In genomic region chr1:228635304-228635703, GRCh38 we compare ENCODE assay signal across 8 cellular contexts.
DNase-seq lines count a peak whose midpoint lies in the region; ATAC-seq, FAIRE-seq and TF ChIP-seq lines count a peak whose summit lies in the region.
"Not testable (repeated sequence)": the region's sequence is repeated elsewhere in the genome, so short reads cannot be mapped to it uniquely, and the experiment has no call there.

No MANE protein-coding gene starts in this region.

- intact Hi-C loops in endothelial cell of umbilical vein (cut with micrococcal nuclease); psoas muscle (cut with DNase I): not testable (repeated sequence)

- not testable (repeated sequence) for H3K4me3 Mint-ChIP-seq in CD8-positive, alpha-beta memory T cell

- not testable (repeated sequence) for H3K9me1 ChIP-seq in endothelial cell of umbilical vein (replicated peaks; ENCODE audit: control insufficient read depth, extremely low read depth, insufficient read depth, low read length)

- H3K9me3 Mint-ChIP-seq in CD8-positive, alpha-beta memory T cell: not testable (repeated sequence)

- not testable (repeated sequence) for H3K27ac Mint-ChIP-seq in CD8-positive, alpha-beta memory T cell

- BruUV-seq in endothelial cell of umbilical vein (replicated peaks; lab: Mats Ljungman, UMichigan): not testable (repeated sequence)

- TF ChIP-seq CTCF in endothelial cell of umbilical vein (IDR thresholded peaks at IDR 0.05; ENCODE audit: extremely low read depth in 1 of 2, insufficient read depth in 1 of 2, low read depth in 1 of 2, low read length in 2 of 2); psoas muscle (IDR thresholded peaks at IDR 0.05); thoracic aorta (IDR thresholded peaks at IDR 0.05): not testable (repeated sequence)

- dilution Hi-C loops in endothelial cell of umbilical vein (cut with MboI; ENCODE audit: extremely low pct_ligation_motif_present, low sequenced_read_pairs): not testable (repeated sequence)

- not testable (repeated sequence) for H3K79me2 ChIP-seq in endothelial cell of umbilical vein (ENCODE audit: control insufficient read depth, insufficient read depth, low read length)

- not testable (repeated sequence) for H3K4me2 ChIP-seq in endothelial cell of umbilical vein (ENCODE audit: insufficient read depth, low read length)

- FAIRE-seq in endothelial cell of umbilical vein (lab: Jason Lieb, UNC): not testable (repeated sequence)

- not testable (repeated sequence) for H3K4me1 Mint-ChIP-seq in CD8-positive, alpha-beta memory T cell

- not testable (repeated sequence) for H3K4me1 ChIP-seq in CD8-positive, alpha-beta memory T cell (ENCODE audit: insufficient read depth, low read length); endothelial cell of umbilical vein (ENCODE audit: control insufficient read depth, extremely low read depth, insufficient read depth, low read length); psoas muscle; thoracic aorta (ENCODE audit: control insufficient read depth in 1 of 2, low read depth in 2 of 2)

- not testable (repeated sequence) for H3K27ac ChIP-seq in CD8-positive, alpha-beta memory T cell (ENCODE audit: low read depth, low read length); endothelial cell of umbilical vein (ENCODE audit: insufficient read depth, low read depth, low read length); psoas muscle
- peak overlapping the region in 1 of 2 donors; percentile 27 for H3K27ac ChIP-seq in thoracic aorta

- peak; percentile 32 to 73 (median 35) for DNase-seq in CD8-positive, alpha-beta memory T cell
- DNase-seq in NCI-H1694 treated with DMSO at 0.1 percent for 48 hours (lab: John Stamatoyannopoulos, UW): peak; percentile 21
- peak; percentile 38 for DNase-seq in activated CD4-positive, alpha-beta T cell treated with anti-CD3 and anti-CD28 coated beads for 1 hour
- DNase-seq in activated naive CD4-positive, alpha-beta T cell treated with Interleukin-2 at 50 U/mL for 16 hours: peak; percentile 29
- DNase-seq in endothelial cell of umbilical vein (ENCODE audit: low read depth, low spot score): peak; percentile 15
- DNase-seq in left lobe of liver (ENCODE audit: low spot score): peak; percentile 70
- peak; percentile 66 to 78 for DNase-seq in psoas muscle
- peak; percentile 67 for DNase-seq in thoracic aorta (ENCODE audit: low spot score)

- not testable (repeated sequence) for H3K27me3 Mint-ChIP-seq in CD8-positive, alpha-beta memory T cell

- TF ChIP-seq POLR2A in endothelial cell of umbilical vein (IDR thresholded peaks at IDR 0.05; ENCODE audit: low read depth, low read length): not testable (repeated sequence)

- not testable (repeated sequence) for ATAC-seq in left lobe of liver; psoas muscle; thoracic aorta (ENCODE audit: insufficient number of reproducible peaks, low FRiP score, low read depth)

- not testable (repeated sequence) for H3K27me3 ChIP-seq in CD8-positive, alpha-beta memory T cell (ENCODE audit: insufficient read depth, low read length, poor library complexity, severe bottlenecking); endothelial cell of umbilical vein (ENCODE audit: control insufficient read depth in 2 of 2, insufficient read depth in 2 of 2, low read length in 2 of 2); psoas muscle (ENCODE audit: insufficient read depth in 3 of 3, low read length in 2 of 3); thoracic aorta (replicated peaks; ENCODE audit: insufficient read depth)

- not testable (repeated sequence) for H3K36me3 ChIP-seq in CD8-positive, alpha-beta memory T cell (ENCODE audit: insufficient read depth, low read length); endothelial cell of umbilical vein (ENCODE audit: control insufficient read depth in 2 of 2, extremely low read depth in 1 of 2, insufficient read depth in 2 of 2, low read length in 2 of 2); psoas muscle (ENCODE audit: insufficient read depth in 1 of 2, low read depth in 1 of 2); thoracic aorta

- WGBS in psoas muscle, 3 donors: 39 to 57% (median 44%) methylated on average over 31 to 40 of the region's 40 CpGs

- not testable (repeated sequence) for H3K9me3 ChIP-seq in CD8-positive, alpha-beta memory T cell (ENCODE audit: low read length); endothelial cell of umbilical vein (replicated peaks; ENCODE audit: control insufficient read depth, insufficient read depth, low read length); psoas muscle; thoracic aorta

- POLR2A ChIA-PET in CD8-positive, alpha-beta memory T cell (lab: Charles Lee); endothelial cell of umbilical vein (lab: Charles Lee): not testable (repeated sequence)

- not testable (repeated sequence) for H3K9ac ChIP-seq in endothelial cell of umbilical vein (replicated peaks; ENCODE audit: extremely low read depth, insufficient read depth, low read length)

- H3K4me3 ChIP-seq in CD8-positive, alpha-beta memory T cell (ENCODE audit: low read length): not testable (repeated sequence)
- H3K4me3 ChIP-seq in endothelial cell of umbilical vein (replicated peaks in 1 of 3; ENCODE audit: insufficient read depth in 1 of 3, low read depth in 1 of 3, low read length in 3 of 3) (peak overlapping the region in 1 of 3 experiments; percentile 37), psoas muscle (peak overlapping the region; percentile 58), thoracic aorta (peak overlapping the region; percentile 71)

- not testable (repeated sequence) for H2AFZ ChIP-seq in endothelial cell of umbilical vein (ENCODE audit: low read depth, low read length)

- H3K36me3 Mint-ChIP-seq in CD8-positive, alpha-beta memory T cell: not testable (repeated sequence)

- CTCF ChIA-PET in CD8-positive, alpha-beta memory T cell (lab: Charles Lee); endothelial cell of umbilical vein (lab: Charles Lee): not testable (repeated sequence)

- not testable (repeated sequence) for H4K20me1 ChIP-seq in endothelial cell of umbilical vein (replicated peaks; ENCODE audit: control insufficient read depth, extremely low read depth, insufficient read depth, low read length)

Comparison
In these comparisons a context has a peak if more than half of its experiments do, and no peak if none do; other contexts are left out.
1. DNase-seq: peak in every context shown above with its lines; median percentile 72 in psoas muscle; 70 in left lobe of liver; 67 in thoracic aorta; 38 in activated CD4-positive, alpha-beta T cell treated with anti-CD3 and anti-CD28 coated beads for 1 hour; 35 in CD8-positive, alpha-beta memory T cell; 29 in activated naive CD4-positive, alpha-beta T cell treated with Interleukin-2 at 50 U/mL for 16 hours; 21 in NCI-H1694 treated with DMSO at 0.1 percent for 48 hours; 15 in endothelial cell of umbilical vein.